Comparison of ENCODE assay signal across 17 cellular contexts in genomic region chr2:172777431-172777830, GRCh38. TPM values are rescaled to one million over a fixed set of nuclear protein-coding genes. Genes with fewer than 3 reads are reported as not detected.
A peak's percentile ranks its signal among the peaks of the same experiment; 100 is the strongest.
DNase-seq lines count a peak whose midpoint lies in the region; ATAC-seq, FAIRE-seq and TF ChIP-seq lines count a peak whose summit lies in the region.
"Had no signal": no experiment of that assay in that cellular context is flagged by ENCODE, and none has a peak within 500 bp of the region (broad histone marks: within the 10 kb centered on the region; RNA-seq: fewer than 3 reads in every experiment).

No MANE protein-coding gene starts in this region.

- peaks cover 27% of the 10 kb centered on the region for H3K27me3 Mint-ChIP-seq in activated CD8-positive, alpha-beta memory T cell treated with anti-CD3 and anti-CD28 coated beads, Interleukin-2, amount 10 ng/mL, durations not matched to agents 7 days and 5 days

- no peak overlapping the region for H3K4ac ChIP-seq in mesenchymal stem cell (ENCODE audit: low read depth in 1 of 2, low read length in 2 of 2)

- intact Hi-C loops in K562 (cut with micrococcal nuclease) (no loop called here), testis (cut with DNase I; ENCODE audit: low total_unique reads) (no loop called here)

- no peak overlapping the region for H4K91ac ChIP-seq in mesenchymal stem cell (ENCODE audit: low read length)

- POLR2A ChIA-PET in K562 (lab: Yijun Ruan, JAX), result no interaction called here

- no peaks in the 10 kb centered on the region for H3K9me1 ChIP-seq in K562 (ENCODE audit: control insufficient read depth, insufficient read depth, low read length)

- H3K4me1 ChIP-seq in K562 (replicated peaks in 1 of 2; ENCODE audit: control insufficient read depth in 2 of 2, insufficient read depth in 2 of 2, low read length in 2 of 2), result no peaks in the 10 kb centered on the region
- no peaks in the 10 kb centered on the region for H3K4me1 ChIP-seq in mesenchymal stem cell (ENCODE audit: control insufficient read depth, insufficient read depth, low read depth, low read length)
- no peaks in the 10 kb centered on the region for H3K4me1 ChIP-seq in testis
- H3K4me1 ChIP-seq: BLaER1 had no signal

- BruUV-seq in K562 (replicated peaks; lab: Mats Ljungman, UMichigan), result no TSS peak

- H2BK5ac ChIP-seq in mesenchymal stem cell (ENCODE audit: low read depth, low read length, poor library complexity, severe bottlenecking), result no peak overlapping the region

- H2AFZ ChIP-seq in K562 (ENCODE audit: low read depth, low read length), result no peak overlapping the region
- H2AFZ ChIP-seq in mesenchymal stem cell (ENCODE audit: low read depth, low read length), result no peak overlapping the region
- H2AFZ ChIP-seq: GM23248 had no signal

- no peak overlapping the region for H2BK120ac ChIP-seq in mesenchymal stem cell (ENCODE audit: low read depth, low read length)

- no peaks in the 10 kb centered on the region for H3K79me1 ChIP-seq in mesenchymal stem cell (replicated peaks; ENCODE audit: low read length, poor library complexity, severe bottlenecking)

- no peaks in the 10 kb centered on the region for H3K4me1 Mint-ChIP-seq in activated CD8-positive, alpha-beta memory T cell treated with anti-CD3 and anti-CD28 coated beads, Interleukin-2, amount 10 ng/mL, durations not matched to agents 7 days and 5 days
- H3K4me1 Mint-ChIP-seq: CD4-positive, CD25-positive, alpha-beta regulatory T cell had no signal

- in situ Hi-C loops in K562 (cut with MboI) (no loop called here), GM13977 (cut with MboI; ENCODE audit: low pct_unique_long_range_greater_than_20kb, low sequenced_read_pairs, unreplicated experiment) (no loop called here)

- no peaks in the 10 kb centered on the region for H4K20me1 ChIP-seq in K562 (replicated peaks; ENCODE audit: control insufficient read depth, insufficient read depth, low read length)
- H4K20me1 ChIP-seq: BLaER1 had no signal

- no peak overlapping the region for H3K14ac ChIP-seq in mesenchymal stem cell (ENCODE audit: low read length in 2 of 2)

- no peaks in the 10 kb centered on the region; a peak in 1 of 5 replicates for H3K27me3 ChIP-seq in K562 (ENCODE audit: control insufficient read depth in 2 of 2, insufficient read depth in 2 of 2, low read length in 2 of 2)
- no peaks in the 10 kb centered on the region for H3K27me3 ChIP-seq in mesenchymal stem cell (ENCODE audit: control insufficient read depth in 1 of 2, insufficient read depth in 1 of 2, low read length in 2 of 2)
- no peaks in the 10 kb centered on the region for H3K27me3 ChIP-seq in testis
- H3K27me3 ChIP-seq: BLaER1 had no signal

- H3K9ac ChIP-seq in K562 (ENCODE audit: insufficient read depth in 1 of 2, low read depth in 2 of 2, low read length in 2 of 2) (no peak overlapping the region), mesenchymal stem cell (ENCODE audit: low read length) (no peak overlapping the region)
- H3K9ac ChIP-seq: BLaER1, GM23248 had no signal

- TF ChIP-seq EP300 in K562 (IDR thresholded peaks at IDR 0.05; ENCODE audit: low read length), result no peak

- no peak overlapping the region for H3K4me2 ChIP-seq in K562 (ENCODE audit: insufficient read depth, low read length)
- H3K4me2 ChIP-seq in mesenchymal stem cell (ENCODE audit: low read length, poor library complexity, severe bottlenecking), result no peak overlapping the region
- H3K4me2 ChIP-seq: BLaER1 had no signal

- H2AK5ac ChIP-seq in mesenchymal stem cell (ENCODE audit: low read length, severe bottlenecking), result no peak overlapping the region

- no peak overlapping the region for H2BK12ac ChIP-seq in mesenchymal stem cell (ENCODE audit: low read length in 2 of 2)

- no peak overlapping the region for H3K27ac Mint-ChIP-seq in activated CD8-positive, alpha-beta memory T cell treated with anti-CD3 and anti-CD28 coated beads, Interleukin-2, amount 10 ng/mL, durations not matched to agents 7 days and 5 days
- H3K27ac Mint-ChIP-seq: CD4-positive, CD25-positive, alpha-beta regulatory T cell had no signal

- no peak for TF ChIP-seq RAD21 in K562 (CRISPR knock-in tag; conservative IDR thresholded peaks at IDR 0.05 in 1 of 2, IDR thresholded peaks at IDR 0.05 in 1 of 2)

- FAIRE-seq in K562 (lab: Jason Lieb, UNC), result peak; percentile 42
- FAIRE-seq: GM12878 had no signal

- DNase-seq in Daoy (ENCODE audit: low read depth) (peak; percentile 13), RPMI7951 (ENCODE audit: low read depth) (peak; percentile 53), K562 (ENCODE audit: extremely low read depth in 1 of 4, low spot score in 3 of 4) (no peak), mesenchymal stem cell (no peak), GM13977 (ENCODE audit: low spot score) (no peak), testis (no peak), hypothalamus (lab: John Stamatoyannopoulos, UW) (no peak)
- DNase-seq in activated CD8-positive, alpha-beta memory T cell treated with anti-CD3 and anti-CD28 coated beads, Interleukin-2, amount 10 ng/mL, durations not matched to agents 7 days and 5 days, result no peak
- DNase-seq: AML-193; CD4-positive, CD25-positive, alpha-beta regulatory T cell; DMS53; GM23248; H7 had no signal

- no peaks in the 10 kb centered on the region for H3K9me3 Mint-ChIP-seq in activated CD8-positive, alpha-beta memory T cell treated with anti-CD3 and anti-CD28 coated beads, Interleukin-2, amount 10 ng/mL, durations not matched to agents 7 days and 5 days (ENCODE audit: low read depth)

- CTCF ChIA-PET in K562 (lab: Yijun Ruan, JAX; ENCODE audit: low intra/inter-chr PET ratio), result no interaction called here
- CTCF ChIA-PET in activated CD8-positive, alpha-beta memory T cell treated with anti-CD3 and anti-CD28 coated beads, Interleukin-2, amount 10 ng/mL, durations not matched to agents 7 days and 5 days (lab: Charles Lee), result no interaction called here

- H3K4me3 ChIP-seq in K562, result no peak overlapping the region
- no peak overlapping the region for H3K4me3 ChIP-seq in mesenchymal stem cell (ENCODE audit: insufficient read depth in 1 of 2, low read depth in 1 of 2, low read length in 2 of 2)
- no peak overlapping the region for H3K4me3 ChIP-seq in testis
- H3K4me3 ChIP-seq: BLaER1, GM12878, GM23248 had no signal

- H3K36me3 Mint-ChIP-seq in activated CD8-positive, alpha-beta memory T cell treated with anti-CD3 and anti-CD28 coated beads, Interleukin-2, amount 10 ng/mL, durations not matched to agents 7 days and 5 days, result no peaks in the 10 kb centered on the region
- H3K36me3 Mint-ChIP-seq: CD4-positive, CD25-positive, alpha-beta regulatory T cell had no signal

- TF ChIP-seq CTCF in K562 (IDR thresholded peaks at IDR 0.05 in 2 of 3, conservative IDR thresholded peaks at IDR 0.05 in 1 of 3; ENCODE audit: insufficient read depth in 2 of 3, low read depth in 1 of 3, low read length in 3 of 3) (no peak), GM13977 (IDR thresholded peaks at IDR 0.05; ENCODE audit: extremely low read depth, insufficient read depth, missing control alignments) (no peak), testis (IDR thresholded peaks at IDR 0.05) (no peak)

- H3K4me3 Mint-ChIP-seq in activated CD8-positive, alpha-beta memory T cell treated with anti-CD3 and anti-CD28 coated beads, Interleukin-2, amount 10 ng/mL, durations not matched to agents 7 days and 5 days, result no peak overlapping the region
- H3K4me3 Mint-ChIP-seq: CD4-positive, CD25-positive, alpha-beta regulatory T cell had no signal

- peak overlapping the region; percentile 28 for H2BK15ac ChIP-seq in mesenchymal stem cell (ENCODE audit: low read depth, poor library complexity, severe bottlenecking)

- 0% methylated on average over 3 of the region's 3 CpGs for WGBS in K562 (ENCODE audit: insufficient coverage, low coverage, missing lambda C conversion rate)
- WGBS in mesenchymal stem cell, result 67% methylated on average over 2 of the region's 3 CpGs
- WGBS in testis, 2 donors, result 86 to 92% methylated on average over 3 of the region's 3 CpGs

- H3K18ac ChIP-seq in mesenchymal stem cell (ENCODE audit: low read depth in 1 of 2, low read length in 2 of 2), result no peak overlapping the region

- no peaks in the 10 kb centered on the region for H3K36me3 ChIP-seq in K562 (ENCODE audit: control insufficient read depth, insufficient read depth, low read length)
- H3K36me3 ChIP-seq in mesenchymal stem cell (ENCODE audit: control insufficient read depth in 1 of 2, insufficient read depth in 2 of 2, low read depth in 1 of 2, low read length in 2 of 2), result no peaks in the 10 kb centered on the region
- no peaks in the 10 kb centered on the region for H3K36me3 ChIP-seq in testis (ENCODE audit: low read depth, missing control alignments)
- H3K36me3 ChIP-seq: BLaER1 had no signal

- no peak for TF ChIP-seq POLR2A in K562 (conservative IDR thresholded peaks at IDR 0.05)
- no peak for TF ChIP-seq POLR2A in testis (IDR thresholded peaks at IDR 0.05)

- ATAC-seq in K562, result no peak
- ATAC-seq in activated CD8-positive, alpha-beta memory T cell treated with anti-CD3 and anti-CD28 coated beads, Interleukin-2, amount 10 ng/mL, durations not matched to agents 7 days and 5 days, result no peak
- ATAC-seq: GM12878 had no signal

- H3K9me3 ChIP-seq in K562 (replicated peaks; ENCODE audit: control insufficient read depth, insufficient read depth, low read depth, low read length) (no peaks in the 10 kb centered on the region), mesenchymal stem cell (ENCODE audit: control insufficient read depth, low read length) (no peaks in the 10 kb centered on the region), testis (no peaks in the 10 kb centered on the region)
- H3K9me3 ChIP-seq: BLaER1 had no signal

- no peak overlapping the region for H4K8ac ChIP-seq in mesenchymal stem cell (ENCODE audit: low read length)

- no peak overlapping the region for H3K23ac ChIP-seq in mesenchymal stem cell (ENCODE audit: low read length in 2 of 2)

- H3K27ac ChIP-seq in K562 (ENCODE audit: extremely low read depth, low read depth, low read length), result no peak overlapping the region
- H3K27ac ChIP-seq in mesenchymal stem cell (ENCODE audit: low read length, poor library complexity, severe bottlenecking), result no peak overlapping the region
- no peak overlapping the region for H3K27ac ChIP-seq in testis
- H3K27ac ChIP-seq: 22Rv1, BLaER1, GM23248 had no signal

- no peaks in the 10 kb centered on the region for H3K79me2 ChIP-seq in K562 (ENCODE audit: control insufficient read depth, insufficient read depth, low read length)

RNA-seq across cellular contexts. Expression of gene RAPGEF4, which starts 41.8 kb away (rescaled TPM):
- 0.24 and 0.51 TPM in 2 replicates for total RNA-seq in Daoy (2014; rRNA removed; shearing (Covaris generic))
- 2.1 and 2.4 TPM in 2 replicates for total RNA-seq in RPMI7951 (2014; rRNA removed; shearing (Covaris generic))
- 0.86 and 1.9 TPM in 2 replicates for total RNA-seq in K562 (2011; cell fraction: chromatin; rRNA removed; ENCODE audit: low replicate concordance)
- total RNA-seq in K562 (2011; cell fraction: nucleolus; rRNA removed), result not detected in 2 replicates
- total RNA-seq in K562 (2011; cell fraction: nucleoplasm; rRNA removed), result 1.0 TPM in 1 of 2 replicates, not detected in the other
- total RNA-seq in K562 (2014; rRNA removed) (not detected in 2 replicates), K562 (2014; rRNA removed; fragmentation: Illumina TruSeq; extraction: Trizol) (0.45 TPM in 1 of 2 replicates, not detected in the other), K562 (2015; rRNA removed; fragmentation: Illumina TruSeq; extraction: Trizol) (not detected in 2 replicates), K562 (2021) (0.33 TPM in 1 of 2 replicates, not detected in the other), testis (10 to 100 TPM; 22.5 to 42.6 TPM)
- polyA plus RNA-seq in K562 (2011; rRNA removed) (0.13 and 0.62 TPM in 2 replicates), K562 (2014; fragmentation: Illumina TruSeq; extraction: Trizol) (not detected in 2 replicates), K562 (2014; fragmentation: Nextera tagmentation; extraction: Ambion mirVana) (under 1 TPM in 1 of 2 experiments, not detected in 1; 0.04 TPM), K562 (2014; rRNA removed) (not detected in 2 replicates), testis (ENCODE audit: insufficient read depth, low read depth, low replicate concordance) (14.3 TPM)
- polyA plus RNA-seq in K562 (2011; cell fraction: cytosol; rRNA removed), result 0.01 and 0.72 TPM in 2 replicates
- 0.64 and 2.7 TPM in 2 replicates for polyA plus RNA-seq in K562 (2011; cell fraction: nucleus; rRNA removed)
- polyA plus RNA-seq in K562 (2012), result 0.03 TPM in 1 of 2 replicates, not detected in the other
- polyA minus RNA-seq in K562 (2011; rRNA and poly(A)+ RNA removed), result 0.81 and 2.6 TPM in 2 replicates
- polyA minus RNA-seq in K562 (2011; cell fraction: cytosol; rRNA and poly(A)+ RNA removed), result not detected in 2 replicates
- polyA minus RNA-seq in K562 (2011; cell fraction: nucleus; rRNA and poly(A)+ RNA removed), result 0.27 and 1.9 TPM in 2 replicates
- 0.01 TPM for polyA plus RNA-seq in mesenchymal stem cell (2013, experiment 1 of 2)
- 0.05 TPM for polyA plus RNA-seq in mesenchymal stem cell (2013, experiment 2 of 2)
- total RNA-seq in activated CD8-positive, alpha-beta memory T cell treated with anti-CD3 and anti-CD28 coated beads, Interleukin-2, amount 10 ng/mL, durations not matched to agents 7 days and 5 days, result under 1 TPM in 1 of 2 experiments, not detected in 1; 0.21 TPM
- total RNA-seq: HT-29 had no signal
- polyA plus RNA-seq: CD4-positive, CD25-positive, alpha-beta regulatory T cell; GM23248 had no signal

Comparison
In these comparisons a context has a peak if more than half of its experiments do, and no peak if none do; other contexts are left out.
1. DNase-seq: peak in Daoy (single experiment) and RPMI7951 (single experiment); none in K562 (0 of 4), mesenchymal stem cell (single experiment), GM13977 (single experiment), testis (single experiment), hypothalamus (0 of 51) and activated CD8-positive, alpha-beta memory T cell treated with anti-CD3 and anti-CD28 coated beads, Interleukin-2, amount 10 ng/mL, durations not matched to agents 7 days and 5 days (single experiment).